18 cellular contexts compared by ENCODE assay signal in the genomic region with DNA sequence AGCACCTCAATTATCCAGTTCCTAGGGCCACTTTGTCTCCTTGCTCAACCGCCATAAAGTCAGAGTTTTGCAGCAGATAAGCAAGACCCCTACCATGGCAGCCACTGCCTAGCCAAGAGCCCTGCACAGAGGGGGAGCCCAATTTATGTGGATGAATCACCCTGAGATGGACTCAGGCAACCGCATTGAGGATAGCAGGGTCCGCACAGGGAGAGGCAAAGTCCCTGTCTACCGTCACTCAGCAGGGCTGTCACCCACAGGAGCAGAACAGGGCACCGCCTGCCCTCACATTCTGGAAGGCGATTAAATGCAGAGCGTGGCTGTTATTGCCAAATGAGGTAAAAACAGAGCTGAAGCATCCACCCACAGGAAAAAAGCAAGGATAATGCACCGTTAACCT. TPM values are rescaled to one million over a fixed set of nuclear protein-coding genes. Genes with fewer than 3 reads are reported as not detected.
DNase-seq lines count a peak whose midpoint lies in the region; ATAC-seq and TF ChIP-seq lines count a peak whose summit lies in the region.
"Had no signal": no experiment of that assay in that cellular context is flagged by ENCODE, and none has a peak within 500 bp of the region (broad histone marks: within the 10 kb centered on the region; RNA-seq: fewer than 3 reads in every experiment).

No MANE protein-coding gene starts in this region.

- no peak overlapping the region for H2AFZ ChIP-seq in smooth muscle cell (ENCODE audit: low read depth)

- H3K9ac ChIP-seq in smooth muscle cell (ENCODE audit: low read depth): no peak overlapping the region
- H3K9ac ChIP-seq: BLaER1 had no signal

- TF ChIP-seq CTCF in coronary artery (IDR thresholded peaks at IDR 0.05) (no peak), gastrocnemius medialis (IDR thresholded peaks at IDR 0.05 in 4 of 5, conservative IDR thresholded peaks at IDR 0.05 in 1 of 5) (no peak), smooth muscle cell (IDR thresholded peaks at IDR 0.05; ENCODE audit: borderline replicate concordance, insufficient read depth, poor library complexity, severe bottlenecking) (no peak)

- H3K27ac ChIP-seq in coronary artery: no peak overlapping the region
- H3K27ac ChIP-seq in gastrocnemius medialis: peak overlapping the region; percentile 79 to 94 (median 87)
- H3K27ac ChIP-seq in smooth muscle cell (ENCODE audit: low read depth): no peak overlapping the region
- H3K27ac ChIP-seq: 22Rv1, BLaER1, HL-60 had no signal

- peaks cover 11 to 14% of the 10 kb centered on the region in 2 donors for H3K4me1 ChIP-seq in gastrocnemius medialis
- H3K4me1 ChIP-seq in smooth muscle cell (ENCODE audit: low read depth): no peaks in the 10 kb centered on the region
- H3K4me1 ChIP-seq: Caco-2 had no signal

- TF ChIP-seq POLR2A in gastrocnemius medialis (IDR thresholded peaks at IDR 0.05): no peak

- no peak overlapping the region for H3K4me2 ChIP-seq in smooth muscle cell
- H3K4me2 ChIP-seq: BLaER1 had no signal

- no peaks in the 10 kb centered on the region for H4K20me1 ChIP-seq in smooth muscle cell (ENCODE audit: low read depth)
- H4K20me1 ChIP-seq: BLaER1 had no signal

- no peaks in the 10 kb centered on the region for H3F3A ChIP-seq in smooth muscle cell (ENCODE audit: low read depth)

- in situ Hi-C loops in gastrocnemius medialis (cut with MboI; ENCODE audit: low sequenced_read_pairs in 4 of 4): no loop called here

- no peaks in the 10 kb centered on the region for H3K9me3 ChIP-seq in gastrocnemius medialis
- no peaks in the 10 kb centered on the region for H3K9me3 ChIP-seq in smooth muscle cell (replicated peaks; ENCODE audit: low read depth)
- H3K9me3 ChIP-seq: BLaER1, Caco-2 had no signal

- H3K36me3 ChIP-seq in gastrocnemius medialis (no peaks in the 10 kb centered on the region), smooth muscle cell (ENCODE audit: low read depth) (no peaks in the 10 kb centered on the region)
- H3K36me3 ChIP-seq: BLaER1 had no signal

- WGBS in smooth muscle cell (ENCODE audit: low lambda C conversion rate): 61% methylated on average over 8 of the region's 8 CpGs

- no peak overlapping the region for H3K4me3 ChIP-seq in coronary artery
- peak overlapping the region in 1 of 4 donors; percentile 21 for H3K4me3 ChIP-seq in gastrocnemius medialis
- H3K4me3 ChIP-seq in smooth muscle cell: no peak overlapping the region
- H3K4me3 ChIP-seq: BLaER1 had no signal

- DNase-seq in NCI-H748 (lab: John Stamatoyannopoulos, UW; ENCODE audit: unreplicated experiment): peak; percentile 24
- DNase-seq in NCI-H748 treated with DMSO at 0.1 percent for 48 hours (lab: John Stamatoyannopoulos, UW): no peak
- peak; percentile 52 for DNase-seq in coronary artery (ENCODE audit: low spot score)
- DNase-seq in mesenteric fat pad (ENCODE audit: low spot score): peak; percentile 39
- no peak for DNase-seq in gastrocnemius medialis
- no peak for DNase-seq in effector CD8-positive, alpha-beta T cell (lab: John Stamatoyannopoulos, UW)
- DNase-seq in Ammon's horn (ENCODE audit: low spot score): no peak
- DNase-seq in smooth muscle cell (lab: John Stamatoyannopoulos, UW; ENCODE audit: unreplicated experiment): no peak
- DNase-seq: Caco-2; CD8-positive, alpha-beta memory T cell; DND-41; GDM1; HCEC 1CT had no signal

- intact Hi-C loops in gastrocnemius medialis (cut with DNase I; ENCODE audit: low total_unique reads): no loop called here

- ATAC-seq in gastrocnemius medialis: no peak

- H3K27me3 ChIP-seq in gastrocnemius medialis: no peaks in the 10 kb centered on the region
- no peaks in the 10 kb centered on the region for H3K27me3 ChIP-seq in smooth muscle cell (ENCODE audit: low read depth)
- H3K27me3 ChIP-seq: BLaER1 had no signal

- no peaks in the 10 kb centered on the region for H3K79me2 ChIP-seq in smooth muscle cell (ENCODE audit: low read depth)

RNA-seq across cellular contexts. Expression of a gene that starts 1.7 kb away (rescaled TPM):
- not detected for total RNA-seq in mesenteric fat pad
- total RNA-seq in gastrocnemius medialis: 10 to 100 TPM; 12.1 to 56.5 (median 41.5) TPM
- total RNA-seq in smooth muscle cell: not detected in 2 replicates
- not detected in 2 replicates for polyA plus RNA-seq in smooth muscle cell
- total RNA-seq: Caco-2; CD8-positive, alpha-beta memory T cell had no signal
- polyA plus RNA-seq: CD8-positive, alpha-beta memory T cell had no signal

RNA-seq across cellular contexts. Expression of a gene that starts 37.0 kb away (rescaled TPM):
- total RNA-seq in mesenteric fat pad: not detected
- not detected for total RNA-seq in gastrocnemius medialis
- total RNA-seq in smooth muscle cell: 6.7 and 8.2 TPM in 2 replicates
- polyA plus RNA-seq in smooth muscle cell: 6.9 and 8.7 TPM in 2 replicates
- total RNA-seq: A673; CD8-positive, alpha-beta memory T cell had no signal
- polyA plus RNA-seq: CD8-positive, alpha-beta memory T cell had no signal

RNA-seq across cellular contexts. Expression of a gene that starts 47.4 kb away (rescaled TPM):
- total RNA-seq in mesenteric fat pad (14.5 TPM), gastrocnemius medialis (1 to 10 TPM in 2 of 4 donors, under 1 TPM in 1, not detected in 1; 0.46 to 3.5 (median 1.7) TPM), smooth muscle cell (0.22 TPM in 1 of 2 replicates, not detected in the other)
- 0.70 and 1.6 TPM in 2 replicates for polyA plus RNA-seq in smooth muscle cell
- total RNA-seq: A673, H4 had no signal

Comparison
In these comparisons a context has a peak if more than half of its experiments do, and no peak if none do; other contexts are left out.
1. DNase-seq: peak in NCI-H748 (single experiment), coronary artery (single experiment) and mesenteric fat pad (single experiment); none in NCI-H748 treated with DMSO at 0.1 percent for 48 hours (single experiment), gastrocnemius medialis (0 of 2), effector CD8-positive, alpha-beta T cell (single experiment), Ammon's horn (single experiment) and smooth muscle cell (single experiment).
2. H3K27ac ChIP-seq: peak in gastrocnemius medialis (4 of 4); none in coronary artery (0 of 2) and smooth muscle cell (single experiment).
3. RNA of a gene that starts 1.7 kb away (total RNA-seq): 12.1 to 56.5 TPM in gastrocnemius medialis; not detected in mesenteric fat pad (single experiment) and not detected in smooth muscle cell; every median in the first group is over 10 times any median in the second.